ENCODE assay signal across 11 cellular contexts in genomic region chr5:172235132-172235780, GRCh38. TPM values are rescaled to one million over a fixed set of nuclear protein-coding genes. Genes with fewer than 3 reads are reported as not detected.
A peak's percentile ranks its signal among the peaks of the same experiment; 100 is the strongest.
DNase-seq lines count a peak whose midpoint lies in the region; ATAC-seq and TF ChIP-seq lines count a peak whose summit lies in the region.
"Had no signal": no experiment of that assay in that cellular context is flagged by ENCODE, and none has a peak within 500 bp of the region (broad histone marks: within the 10 kb centered on the region; RNA-seq: fewer than 3 reads in every experiment).

No MANE protein-coding gene starts in this region.

- H3K9me3 ChIP-seq in psoas muscle = no peaks in the 10 kb centered on the region

- intact Hi-C loops in psoas muscle (cut with DNase I) = no loop called here

- H3K27me3 ChIP-seq in psoas muscle (ENCODE audit: insufficient read depth in 3 of 3, low read length in 2 of 3) = no peaks in the 10 kb centered on the region

- no peak overlapping the region for H3K4me3 ChIP-seq in psoas muscle

- H3K27ac ChIP-seq in 22Rv1 (peak overlapping the region; percentile 49), psoas muscle (no peak overlapping the region)

- H3K36me3 Mint-ChIP-seq in chondrocyte (ENCODE audit: low read depth) = peaks cover 16% of the 10 kb centered on the region

- peaks cover 3 to 37% of the 10 kb centered on the region in 2 donors for H3K36me3 ChIP-seq in psoas muscle (ENCODE audit: insufficient read depth in 1 of 2, low read depth in 1 of 2)

- peak overlapping the region; percentile 62 for H3K27ac Mint-ChIP-seq in chondrocyte (ENCODE audit: unreplicated experiment)

- no peak for TF ChIP-seq CTCF in 22Rv1 (IDR thresholded peaks at IDR 0.05)
- no peak for TF ChIP-seq CTCF in chondrocyte (IDR thresholded peaks at IDR 0.05)
- no peak for TF ChIP-seq CTCF in psoas muscle (IDR thresholded peaks at IDR 0.05)
- TF ChIP-seq CTCF in GM10266 (IDR thresholded peaks at IDR 0.05; ENCODE audit: control insufficient read depth, insufficient read depth, low read depth, missing control alignments) = no peak

- no peak overlapping the region for H3K4me3 Mint-ChIP-seq in chondrocyte (ENCODE audit: unreplicated experiment)
- H3K4me3 Mint-ChIP-seq: CD4-positive, CD25-positive, alpha-beta regulatory T cell; IgD-negative memory B cell had no signal

- H3K4me1 ChIP-seq in psoas muscle = peaks cover 10% of the 10 kb centered on the region

- no peaks in the 10 kb centered on the region for H3K27me3 Mint-ChIP-seq in chondrocyte (ENCODE audit: low read depth)
- H3K27me3 Mint-ChIP-seq: CD4-positive, CD25-positive, alpha-beta regulatory T cell; IgD-negative memory B cell had no signal

- ATAC-seq in GM19438 (IDR thresholded peaks at IDR 0.05; ENCODE audit: low read depth, unreplicated experiment) (peak; percentile 70), psoas muscle (no peak)

- no peaks in the 10 kb centered on the region for H3K9me3 Mint-ChIP-seq in chondrocyte (ENCODE audit: low read depth)
- H3K9me3 Mint-ChIP-seq: CD4-positive, CD25-positive, alpha-beta regulatory T cell; IgD-negative memory B cell had no signal

- H3K4me1 Mint-ChIP-seq in chondrocyte (ENCODE audit: low read depth) = peaks cover 36% of the 10 kb centered on the region

- WGBS in psoas muscle, 3 donors = 42 to 70% (median 53%) methylated on average over 4 of the region's 4 CpGs

- DNase-seq in HT-29 (ENCODE audit: low spot score) = peak; percentile 34
- no peak for DNase-seq in chondrocyte (ENCODE audit: low spot score)
- DNase-seq in putamen (ENCODE audit: low spot score) = no peak
- no peak for DNase-seq in glomerular visceral epithelial cell (ENCODE audit: extremely low spot score)
- DNase-seq in psoas muscle = no peak
- no peak for DNase-seq in GM10266 (ENCODE audit: extremely low spot score)
- DNase-seq: CD4-positive, CD25-positive, alpha-beta regulatory T cell; kidney glomerular epithelial cell had no signal

RNA-seq across cellular contexts. Expression of gene EFCAB9, which starts 41.3 kb away (rescaled TPM):
- total RNA-seq in HT-29 (2014; rRNA removed; shearing (Covaris generic)) = not detected in 2 replicates
- total RNA-seq in chondrocyte = not detected in 3 replicates
- total RNA-seq in psoas muscle = not detected
- under 1 TPM in 1 of 3 donors, not detected in 2; 0.08 TPM for polyA plus RNA-seq in psoas muscle
- total RNA-seq: CD4-positive, CD25-positive, alpha-beta regulatory T cell had no signal
- polyA plus RNA-seq: CD4-positive, CD25-positive, alpha-beta regulatory T cell; IgD-negative memory B cell had no signal

RNA-seq across cellular contexts. Expression of gene STK10, which starts 47.2 kb away (rescaled TPM):
- total RNA-seq in HT-29 (2014; rRNA removed; shearing (Covaris generic)) = 19.0 and 19.9 TPM in 2 replicates
- 32.9 to 52.7 TPM (median 45.9 TPM) in 3 replicates for total RNA-seq in chondrocyte
- 1 to 10 TPM; 6.1 to 8.6 (median 6.6) TPM for total RNA-seq in psoas muscle
- polyA plus RNA-seq in psoas muscle = 1 to 10 TPM; 1.9 to 6.4 (median 3.7) TPM

RNA-seq across cellular contexts. Expression of gene UBTD2, which starts 48.3 kb away (rescaled TPM):
- total RNA-seq in HT-29 (2014; rRNA removed; shearing (Covaris generic)) = 5.9 and 9.0 TPM in 2 replicates
- total RNA-seq in chondrocyte = 37.6 to 38.9 TPM (median 38.4 TPM) in 3 replicates
- 10 to 100 TPM in 1 of 4 donors, 1 to 10 TPM in 3; 7.4 to 12.3 (median 8.6) TPM for total RNA-seq in psoas muscle
- polyA plus RNA-seq in psoas muscle = 10 to 100 TPM in 1 of 3 donors, 1 to 10 TPM in 2; 5.3 to 10.5 (median 8.6) TPM
